ENCODE assay signal across 11 cellular contexts in genomic region chr13:59441596-59442280, GRCh38.
"Had no signal": no experiment of that assay in that cellular context is flagged by ENCODE, and none has a peak within 500 bp of the region (broad histone marks: within the 10 kb centered on the region; RNA-seq: fewer than 3 reads in every experiment).

No MANE protein-coding gene starts in this region.

- H3K27ac ChIP-seq: parathyroid adenoma, VCaP had no signal

- H3K9ac ChIP-seq: parathyroid adenoma had no signal

- H3K79me2 ChIP-seq: parathyroid adenoma had no signal

- H3K4me3 Mint-ChIP-seq: brain; central memory CD8-positive, alpha-beta T cell; stimulated activated naive CD8-positive, alpha-beta T cell treated with anti-CD3 and anti-CD28 coated beads, Interleukin-15, Interleukin-2, amounts not matched to agents 100 ng/mL and 50 ng/mL, for 24 hours had no signal

- H3K4me1 Mint-ChIP-seq: central memory CD8-positive, alpha-beta T cell had no signal

- H3K27ac Mint-ChIP-seq: activated T-cell treated with anti-CD3 and anti-CD28 coated beads, Interleukin-2, amount 50 U/mL, for 72 hours; brain; stimulated activated naive CD8-positive, alpha-beta T cell treated with anti-CD3 and anti-CD28 coated beads, Interleukin-15, Interleukin-2, amounts not matched to agents 100 ng/mL and 50 ng/mL, for 24 hours had no signal

- H3K36me3 Mint-ChIP-seq: brain had no signal

- H3K4me1 ChIP-seq: parathyroid adenoma had no signal

- H2AFZ ChIP-seq: parathyroid adenoma had no signal

- H3K27me3 Mint-ChIP-seq: brain had no signal

- DNase-seq: activated CD4-positive, alpha-beta T cell treated with anti-CD3 and anti-CD28 coated beads, Interleukin-2, amount 50 U/mL, for 1 hour; activated naive CD4-positive, alpha-beta T cell treated with Interleukin-2 at 50 U/mL for 16 hours; activated T-cell treated with anti-CD3 and anti-CD28 coated beads, Interleukin-2, amount 50 U/mL, for 72 hours; hippocampal formation; stimulated activated CD4-positive, alpha-beta T cell treated with anti-CD3 and anti-CD28 coated beads, Interleukin-15, amount 100 ng/mL, for 24 hours; stimulated activated CD4-positive, alpha-beta T cell treated with anti-CD3 and anti-CD28 coated beads, Interleukin-4, amount 100 ng/mL, for 24 hours had no signal

- ATAC-seq: activated T-cell treated with anti-CD3 and anti-CD28 coated beads, Interleukin-2, amount 50 U/mL, for 72 hours had no signal
